ENCODE assay signal across 2 cellular contexts in genomic region chr3:54169524-54169923, GRCh38.
TF ChIP-seq lines count a peak whose summit lies in the region.

No MANE protein-coding gene starts in this region.

TF ChIP-seq in HepG2, 621 proteins besides CTCF, POLR2A, EP300 and RAD21:
- TF ChIP-seq MNT (IDR thresholded peaks at IDR 0.05) (peak; percentile 77), YY1 (IDR thresholded peaks at IDR 0.05; ENCODE audit: insufficient read depth, insufficient replicate concordance, low read depth, low read length) (no peak)

TF ChIP-seq in H1, 55 proteins besides CTCF, POLR2A, EP300 and RAD21:
- TF ChIP-seq KDM5A (IDR thresholded peaks at IDR 0.05; ENCODE audit: low read length) (no peak), CBX8 (IDR thresholded peaks at IDR 0.05; ENCODE audit: borderline replicate concordance, low read depth, low read length) (no peak), YY1 (IDR thresholded peaks at IDR 0.05; ENCODE audit: low read depth, low read length) (no peak), GABPA (IDR thresholded peaks at IDR 0.05; ENCODE audit: borderline replicate concordance, insufficient read depth, low read length) (no peak)
